2 cellular contexts compared by ENCODE assay signal in the genomic region with DNA sequence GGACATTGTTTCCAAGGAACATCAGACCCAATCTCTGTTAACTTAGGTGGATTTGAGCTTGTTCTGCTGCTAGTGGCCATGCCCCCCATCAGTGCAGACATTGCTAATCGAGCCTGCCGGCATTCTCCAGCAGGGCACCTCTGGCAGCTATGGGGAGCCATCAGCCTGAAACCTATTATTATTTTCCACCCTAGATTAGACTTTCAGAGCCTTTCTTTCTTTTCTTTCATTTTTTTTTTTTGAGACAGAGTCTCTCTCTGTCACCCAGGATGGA.
TF ChIP-seq lines count a peak whose summit lies in the region.

No MANE protein-coding gene starts in this region.

TF ChIP-seq in HCT116, 20 proteins besides CTCF, POLR2A, EP300 and RAD21:
- TF ChIP-seq YY1 (IDR thresholded peaks at IDR 0.05; ENCODE audit: extremely low read depth, insufficient replicate concordance, low read depth, low read length) (no peak), CBX3 (IDR thresholded peaks at IDR 0.05; ENCODE audit: low read depth) (no peak), CEBPB (IDR thresholded peaks at IDR 0.05; ENCODE audit: low read depth) (no peak), JUND (IDR thresholded peaks at IDR 0.05) (no peak), ZNF274 (IDR thresholded peaks at IDR 0.05; ENCODE audit: low read depth, low read length) (no peak), SRF (IDR thresholded peaks at IDR 0.05; ENCODE audit: low read depth) (no peak), FOSL1 (IDR thresholded peaks at IDR 0.05; ENCODE audit: low read depth) (no peak), EZH2 (IDR thresholded peaks at IDR 0.05) (no peak), EGR1 (IDR thresholded peaks at IDR 0.05; ENCODE audit: low read depth) (no peak), SIN3A (IDR thresholded peaks at IDR 0.05; ENCODE audit: low read depth) (no peak), EZH2phosphoT487 (IDR thresholded peaks at IDR 0.05; ENCODE audit: borderline replicate concordance) (no peak), MAX (IDR thresholded peaks at IDR 0.05) (no peak), ELF1 (IDR thresholded peaks at IDR 0.05; ENCODE audit: borderline replicate concordance, low read depth) (no peak), TCF7L2 (IDR thresholded peaks at IDR 0.05; ENCODE audit: borderline replicate concordance, extremely low read depth, insufficient read depth, insufficient read length) (no peak), SP1 (IDR thresholded peaks at IDR 0.05; ENCODE audit: low read depth) (no peak), ZFX (IDR thresholded peaks at IDR 0.05) (no peak), POLR2AphosphoS5 (IDR thresholded peaks at IDR 0.05; ENCODE audit: low read depth, low read length) (no peak)
- TF ChIP-seq, protein P1, sequence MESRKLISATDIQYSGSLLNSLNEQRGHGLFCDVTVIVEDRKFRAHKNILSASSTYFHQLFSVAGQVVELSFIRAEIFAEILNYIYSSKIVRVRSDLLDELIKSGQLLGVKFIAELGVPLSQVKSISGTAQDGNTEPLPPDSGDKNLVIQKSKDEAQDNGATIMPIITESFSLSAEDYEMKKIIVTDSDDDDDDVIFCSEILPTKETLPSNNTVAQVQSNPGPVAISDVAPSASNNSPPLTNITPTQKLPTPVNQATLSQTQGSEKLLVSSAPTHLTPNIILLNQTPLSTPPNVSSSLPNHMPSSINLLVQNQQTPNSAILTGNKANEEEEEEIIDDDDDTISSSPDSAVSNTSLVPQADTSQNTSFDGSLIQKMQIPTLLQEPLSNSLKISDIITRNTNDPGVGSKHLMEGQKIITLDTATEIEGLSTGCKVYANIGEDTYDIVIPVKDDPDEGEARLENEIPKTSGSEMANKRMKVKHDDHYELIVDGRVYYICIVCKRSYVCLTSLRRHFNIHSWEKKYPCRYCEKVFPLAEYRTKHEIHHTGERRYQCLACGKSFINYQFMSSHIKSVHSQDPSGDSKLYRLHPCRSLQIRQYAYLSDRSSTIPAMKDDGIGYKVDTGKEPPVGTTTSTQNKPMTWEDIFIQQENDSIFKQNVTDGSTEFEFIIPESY (IDR thresholded peaks at IDR 0.05; ENCODE audit: extremely low read depth, insufficient replicate concordance, low read length) = no peak
- TF ChIP-seq, protein P2, sequence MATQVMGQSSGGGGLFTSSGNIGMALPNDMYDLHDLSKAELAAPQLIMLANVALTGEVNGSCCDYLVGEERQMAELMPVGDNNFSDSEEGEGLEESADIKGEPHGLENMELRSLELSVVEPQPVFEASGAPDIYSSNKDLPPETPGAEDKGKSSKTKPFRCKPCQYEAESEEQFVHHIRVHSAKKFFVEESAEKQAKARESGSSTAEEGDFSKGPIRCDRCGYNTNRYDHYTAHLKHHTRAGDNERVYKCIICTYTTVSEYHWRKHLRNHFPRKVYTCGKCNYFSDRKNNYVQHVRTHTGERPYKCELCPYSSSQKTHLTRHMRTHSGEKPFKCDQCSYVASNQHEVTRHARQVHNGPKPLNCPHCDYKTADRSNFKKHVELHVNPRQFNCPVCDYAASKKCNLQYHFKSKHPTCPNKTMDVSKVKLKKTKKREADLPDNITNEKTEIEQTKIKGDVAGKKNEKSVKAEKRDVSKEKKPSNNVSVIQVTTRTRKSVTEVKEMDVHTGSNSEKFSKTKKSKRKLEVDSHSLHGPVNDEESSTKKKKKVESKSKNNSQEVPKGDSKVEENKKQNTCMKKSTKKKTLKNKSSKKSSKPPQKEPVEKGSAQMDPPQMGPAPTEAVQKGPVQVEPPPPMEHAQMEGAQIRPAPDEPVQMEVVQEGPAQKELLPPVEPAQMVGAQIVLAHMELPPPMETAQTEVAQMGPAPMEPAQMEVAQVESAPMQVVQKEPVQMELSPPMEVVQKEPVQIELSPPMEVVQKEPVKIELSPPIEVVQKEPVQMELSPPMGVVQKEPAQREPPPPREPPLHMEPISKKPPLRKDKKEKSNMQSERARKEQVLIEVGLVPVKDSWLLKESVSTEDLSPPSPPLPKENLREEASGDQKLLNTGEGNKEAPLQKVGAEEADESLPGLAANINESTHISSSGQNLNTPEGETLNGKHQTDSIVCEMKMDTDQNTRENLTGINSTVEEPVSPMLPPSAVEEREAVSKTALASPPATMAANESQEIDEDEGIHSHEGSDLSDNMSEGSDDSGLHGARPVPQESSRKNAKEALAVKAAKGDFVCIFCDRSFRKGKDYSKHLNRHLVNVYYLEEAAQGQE (IDR thresholded peaks at IDR 0.05; ENCODE audit: low read depth) = no peak
- TF ChIP-seq, protein P3, sequence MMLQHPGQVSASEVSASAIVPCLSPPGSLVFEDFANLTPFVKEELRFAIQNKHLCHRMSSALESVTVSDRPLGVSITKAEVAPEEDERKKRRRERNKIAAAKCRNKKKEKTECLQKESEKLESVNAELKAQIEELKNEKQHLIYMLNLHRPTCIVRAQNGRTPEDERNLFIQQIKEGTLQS (IDR thresholded peaks at IDR 0.05) = no peak

TF ChIP-seq in IMR-90, 13 proteins besides CTCF, POLR2A, EP300 and RAD21:
- TF ChIP-seq BHLHE40 (IDR thresholded peaks at IDR 0.05; ENCODE audit: low read depth, low read length) (no peak), NFE2L2 (IDR thresholded peaks at IDR 0.05; ENCODE audit: low read depth, low read length) (no peak), FOS (IDR thresholded peaks at IDR 0.05; ENCODE audit: low read depth, low read length) (no peak), CEBPB (IDR thresholded peaks at IDR 0.05; ENCODE audit: low read depth, low read length) (no peak), MAFK (IDR thresholded peaks at IDR 0.05; ENCODE audit: low read depth, low read length) (no peak)
